Comparison of ENCODE assay signal across 9 cellular contexts in the genomic region with DNA sequence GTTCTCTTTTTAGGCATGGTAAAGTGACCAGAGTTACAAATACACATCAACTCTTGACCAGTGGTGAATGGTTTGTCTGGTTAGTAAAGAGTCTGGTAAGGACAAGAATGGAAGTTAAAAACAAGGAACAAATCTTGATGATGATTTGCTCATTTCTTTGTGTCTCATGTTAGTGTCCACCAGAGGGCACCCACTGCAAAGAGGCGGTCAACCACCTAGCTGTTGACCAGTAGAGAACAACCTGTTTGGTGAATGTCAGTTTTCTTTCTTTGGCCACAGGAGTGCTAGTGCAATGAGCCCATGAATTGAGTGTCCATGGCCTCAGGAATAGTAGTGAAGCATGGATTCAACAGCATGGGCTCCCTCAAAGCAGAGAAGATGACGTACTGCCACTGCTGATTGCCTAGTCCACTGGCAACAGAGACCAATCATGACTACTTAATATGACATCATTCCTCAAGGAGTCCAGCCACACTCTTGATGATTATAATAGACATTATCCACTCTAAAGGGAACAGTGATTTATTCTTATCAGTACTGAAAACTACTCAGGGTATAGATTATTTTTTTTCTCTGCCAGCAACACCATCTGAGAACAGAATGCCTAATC. TPM values are rescaled to one million over a fixed set of nuclear protein-coding genes. Genes with fewer than 3 reads are reported as not detected.
DNase-seq lines count a peak whose midpoint lies in the region; ATAC-seq and TF ChIP-seq lines count a peak whose summit lies in the region.
"Had no signal": no experiment of that assay in that cellular context is flagged by ENCODE, and none has a peak within 500 bp of the region (broad histone marks: within the 10 kb centered on the region; RNA-seq: fewer than 3 reads in every experiment).

No MANE protein-coding gene starts in this region.

- peak; percentile 49 for TF ChIP-seq RAD21 in Ishikawa (IDR thresholded peaks at IDR 0.05; ENCODE audit: low read depth)

- no peaks in the 10 kb centered on the region for H3K36me3 ChIP-seq in left lung

- no peak overlapping the region for H3K27ac ChIP-seq in left lung

- peaks cover 0 to 7% of the 10 kb centered on the region in 2 donors for H3K4me1 ChIP-seq in left lung

- DNase-seq in AG10803 (ENCODE audit: low read depth): peak; percentile 39
- DNase-seq in astrocyte of the hippocampus (ENCODE audit: low read depth, low spot score): peak; percentile 81
- no peak for DNase-seq in left lung
- no peak for DNase-seq in NCI-H187 (lab: John Stamatoyannopoulos, UW)

- TF ChIP-seq CTCF in AG10803 (conservative IDR thresholded peaks at IDR 0.05; ENCODE audit: low read length): peak; percentile 83
- peak in 1 of 2 donors; percentile 52 for TF ChIP-seq CTCF in left lung (IDR thresholded peaks at IDR 0.05)

- no peaks in the 10 kb centered on the region for H3K9me3 ChIP-seq in left lung

- no peak for TF ChIP-seq EP300 in Ishikawa (IDR thresholded peaks at IDR 0.05; ENCODE audit: borderline replicate concordance)

- ATAC-seq in GM18502 (IDR thresholded peaks at IDR 0.05; ENCODE audit: poor library complexity, unreplicated experiment) (peak; percentile 63), left lung (peak; percentile 88), HG03457 (IDR thresholded peaks at IDR 0.05; ENCODE audit: unreplicated experiment) (no peak), HG03460 (IDR thresholded peaks at IDR 0.05; ENCODE audit: unreplicated experiment) (no peak)

- no peak overlapping the region for H3K4me3 ChIP-seq in AG10803 (ENCODE audit: low read length)
- no peak overlapping the region for H3K4me3 ChIP-seq in left lung

- intact Hi-C loops in left lung (cut with DNase I): no loop called here

- no peaks in the 10 kb centered on the region for H3K27me3 ChIP-seq in left lung

TF ChIP-seq in Ishikawa, 13 proteins besides CTCF, POLR2A, EP300 and RAD21:
- TF ChIP-seq FOXM1 (IDR thresholded peaks at IDR 0.05; ENCODE audit: borderline replicate concordance, low read depth) (no peak), CREB1 (IDR thresholded peaks at IDR 0.05; ENCODE audit: low read depth) (no peak), TAF1 (IDR thresholded peaks at IDR 0.05; ENCODE audit: low read depth) (no peak)
- TF ChIP-seq, protein P1, sequence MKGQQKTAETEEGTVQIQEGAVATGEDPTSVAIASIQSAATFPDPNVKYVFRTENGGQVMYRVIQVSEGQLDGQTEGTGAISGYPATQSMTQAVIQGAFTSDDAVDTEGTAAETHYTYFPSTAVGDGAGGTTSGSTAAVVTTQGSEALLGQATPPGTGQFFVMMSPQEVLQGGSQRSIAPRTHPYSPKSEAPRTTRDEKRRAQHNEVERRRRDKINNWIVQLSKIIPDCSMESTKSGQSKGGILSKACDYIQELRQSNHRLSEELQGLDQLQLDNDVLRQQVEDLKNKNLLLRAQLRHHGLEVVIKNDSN (IDR thresholded peaks at IDR 0.05): no peak

RNA-seq across cellular contexts. Expression of gene CNTN6, which starts 10.7 kb away (rescaled TPM):
- 1 to 10 TPM; 3.0 to 5.4 TPM for total RNA-seq in left lung
- total RNA-seq: glomerular endothelial cell had no signal

Comparison
In these comparisons a context has a peak if more than half of its experiments do, and no peak if none do; other contexts are left out.
1. DNase-seq: peak in AG10803 (single experiment) and astrocyte of the hippocampus (single experiment); none in left lung (0 of 2) and NCI-H187 (0 of 2).
2. ATAC-seq: peak in GM18502 (single experiment) and left lung (single experiment); none in HG03457 (single experiment) and HG03460 (single experiment).